In the genomic region with DNA sequence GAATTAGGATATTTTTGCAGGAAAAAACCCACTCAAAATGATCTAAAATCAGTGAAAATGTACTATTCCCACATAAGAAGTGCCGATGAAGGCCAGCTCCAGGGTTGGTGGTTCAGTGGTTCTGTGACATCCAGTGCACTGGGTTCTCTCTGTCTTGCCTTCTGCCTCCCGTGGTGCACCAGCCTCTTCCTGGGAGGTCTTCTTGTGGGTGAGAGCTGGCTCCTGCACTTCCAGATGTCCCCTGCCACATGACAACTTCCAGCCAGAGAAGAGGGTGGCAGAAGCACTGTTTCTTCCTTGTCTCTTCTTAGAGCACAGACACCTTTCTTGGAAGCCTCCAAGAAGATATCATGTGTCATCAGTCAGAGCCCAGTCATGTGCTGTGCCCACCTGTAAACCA, we compare ENCODE assay signal across 8 cellular contexts.
"Had no signal": no experiment of that assay in that cellular context is flagged by ENCODE, and none has a peak within 500 bp of the region (broad histone marks: within the 10 kb centered on the region; RNA-seq: fewer than 3 reads in every experiment).

No MANE protein-coding gene starts in this region.

- H3K4me3 ChIP-seq: GM23248, HAP-1, K562 had no signal

- DNase-seq: GM23248, GOT3, H7, IMR-90, KG1 had no signal

- H3K9me3 ChIP-seq: HAP-1 had no signal

- H3K27ac ChIP-seq: GM23248 had no signal

- H3K4me1 ChIP-seq: HAP-1 had no signal

- H3K36me3 ChIP-seq: HAP-1 had no signal

- ATAC-seq: HCT116, K562 had no signal
